Comparison of ENCODE assay signal across 8 cellular contexts in genomic region chr5:43432486-43433365, GRCh38. TPM values are rescaled to one million over a fixed set of nuclear protein-coding genes. Genes with fewer than 3 reads are reported as not detected.
DNase-seq lines count a peak whose midpoint lies in the region; TF ChIP-seq lines count a peak whose summit lies in the region.

No MANE protein-coding gene starts in this region.

- H3K4me1 ChIP-seq in Caco-2 (peaks cover 18% of the 10 kb centered on the region), neural progenitor cell (no peaks in the 10 kb centered on the region)

- no peaks in the 10 kb centered on the region for H4K20me1 ChIP-seq in neural progenitor cell (ENCODE audit: low read depth)

- H3K36me3 Mint-ChIP-seq in Caco-2 (ENCODE audit: insufficient read depth, unreplicated experiment): no peaks in the 10 kb centered on the region
- no peaks in the 10 kb centered on the region for H3K36me3 Mint-ChIP-seq in neural progenitor cell

- CTCF ChIA-PET in Caco-2 (lab: Charles Lee): interaction anchor here (1.0 kb wide), 1 partner anchor 51 kb away, joined by 5 read pairs; the partner anchor contains the start of gene TMEM267

- intact Hi-C loops in Caco-2 (cut with micrococcal nuclease; ENCODE audit: unreplicated experiment): loop anchor here (5.0 kb wide), 1 partner anchor 35 kb away; no protein-coding TSS in a partner anchor

- no peak overlapping the region for H3K9ac ChIP-seq in neural progenitor cell

- H3K27ac ChIP-seq in neural progenitor cell: no peak overlapping the region

- BruUV-seq in Caco-2 (replicated peaks; lab: Mats Ljungman, UMichigan): no TSS peak

- H3K9me3 ChIP-seq in Caco-2 (no peaks in the 10 kb centered on the region), neural progenitor cell (ENCODE audit: low read depth) (no peaks in the 10 kb centered on the region)

- no peak overlapping the region for H3K4me2 ChIP-seq in neural progenitor cell

- H3K4me3 ChIP-seq in Caco-2 (ENCODE audit: low read depth, low read length): no peak overlapping the region
- no peak overlapping the region for H3K4me3 ChIP-seq in epithelial cell of esophagus (ENCODE audit: low read length)
- no peak overlapping the region for H3K4me3 ChIP-seq in neural progenitor cell

- H3K9me3 Mint-ChIP-seq in Caco-2 (ENCODE audit: unreplicated experiment): peaks cover 8% of the 10 kb centered on the region
- no peaks in the 10 kb centered on the region for H3K9me3 Mint-ChIP-seq in neural progenitor cell

- H3K79me2 ChIP-seq in neural progenitor cell (ENCODE audit: low read depth): no peaks in the 10 kb centered on the region

- no peak overlapping the region for H3K4me3 Mint-ChIP-seq in Caco-2 (ENCODE audit: unreplicated experiment)
- H3K4me3 Mint-ChIP-seq in neural progenitor cell: no peak overlapping the region

- H3K27me3 ChIP-seq in Caco-2 (replicated peaks; ENCODE audit: control insufficient read depth, insufficient read depth, low read length) (no peaks in the 10 kb centered on the region), neural progenitor cell (no peaks in the 10 kb centered on the region)

- H3K4me1 Mint-ChIP-seq in Caco-2 (ENCODE audit: low read depth, unreplicated experiment) (peaks cover 28% of the 10 kb centered on the region), neural progenitor cell (peaks cover 7% of the 10 kb centered on the region)

- POLR2A ChIA-PET in Caco-2 (lab: Charles Lee): no interaction called here

- no peak for TF ChIP-seq CTCF in Caco-2 (IDR thresholded peaks at IDR 0.05; ENCODE audit: insufficient read depth in 1 of 2, low read depth in 1 of 2, low read length in 1 of 2, severe bottlenecking in 1 of 2, unreplicated experiment in 1 of 2)
- TF ChIP-seq CTCF in epithelial cell of esophagus (IDR thresholded peaks at IDR 0.05; ENCODE audit: insufficient read depth, low read depth, low read length, missing control alignments): no peak
- no peak for TF ChIP-seq CTCF in neural progenitor cell (IDR thresholded peaks at IDR 0.05)

- H3K36me3 ChIP-seq in Caco-2 (ENCODE audit: control insufficient read depth, insufficient read depth, low read length) (no peaks in the 10 kb centered on the region), neural progenitor cell (no peaks in the 10 kb centered on the region)

- H3F3A ChIP-seq in neural progenitor cell (ENCODE audit: low read depth): no peaks in the 10 kb centered on the region

- no peak overlapping the region for H2AFZ ChIP-seq in neural progenitor cell (replicated peaks)

- H3K27me3 Mint-ChIP-seq in Caco-2 (ENCODE audit: insufficient read depth, unreplicated experiment) (no peaks in the 10 kb centered on the region), neural progenitor cell (ENCODE audit: insufficient read depth, low read depth) (peaks cover 2% of the 10 kb centered on the region)

- H3K27ac Mint-ChIP-seq in Caco-2 (ENCODE audit: unreplicated experiment): no peak overlapping the region
- no peak overlapping the region for H3K27ac Mint-ChIP-seq in neural progenitor cell

- DNase-seq in Caco-2 (peak; percentile 52 to 73), NCI-H2107 treated with DMSO at 0.1 percent for 48 hours (lab: John Stamatoyannopoulos, UW; ENCODE audit: unreplicated experiment) (peak; percentile 77), epithelial cell of esophagus (ENCODE audit: low read depth) (peak; percentile 98), midbrain (lab: John Stamatoyannopoulos, UW) (peak; percentile 18), UCSD-AML1 (lab: John Stamatoyannopoulos, UW; ENCODE audit: unreplicated experiment) (no peak), neural progenitor cell (ENCODE audit: low spot score) (no peak), SK-N-DZ (ENCODE audit: low spot score) (no peak)
- no peak for DNase-seq in activated CD8-positive, alpha-beta memory T cell treated with anti-CD3 and anti-CD28 coated beads, Interleukin-2, amount 50 U/mL, for 4 hours

RNA-seq across cellular contexts. Expression of gene CCL28, which starts 20.5 kb away (rescaled TPM):
- total RNA-seq in Caco-2 (2022) (5.5 and 8.6 TPM in 2 replicates), neural progenitor cell (ENCODE audit: low replicate concordance) (0.06 TPM in 1 of 2 replicates, not detected in the other)
- 0.20 and 0.65 TPM in 2 replicates for polyA plus RNA-seq in SK-N-DZ (2014; cell fraction: cytosol; rRNA removed)
- polyA plus RNA-seq in SK-N-DZ (2014; cell fraction: nucleus; rRNA removed): not detected in 2 replicates

RNA-seq across cellular contexts. Expression of gene TMEM267, which starts 50.9 kb away (rescaled TPM):
- 14.2 and 15.5 TPM in 2 replicates for total RNA-seq in Caco-2 (2022)
- total RNA-seq in neural progenitor cell (ENCODE audit: low replicate concordance): 7.8 and 15.3 TPM in 2 replicates
- 4.8 and 5.1 TPM in 2 replicates for polyA plus RNA-seq in SK-N-DZ (2014; cell fraction: cytosol; rRNA removed)
- polyA plus RNA-seq in SK-N-DZ (2014; cell fraction: nucleus; rRNA removed): 11.5 and 12.8 TPM in 2 replicates

Comparison
In these comparisons a context has a peak if more than half of its experiments do, and no peak if none do; other contexts are left out.
1. DNase-seq: peak in Caco-2 (2 of 2), NCI-H2107 treated with DMSO at 0.1 percent for 48 hours (single experiment), epithelial cell of esophagus (single experiment) and midbrain (single experiment); none in UCSD-AML1 (single experiment), neural progenitor cell (single experiment), SK-N-DZ (single experiment) and activated CD8-positive, alpha-beta memory T cell treated with anti-CD3 and anti-CD28 coated beads, Interleukin-2, amount 50 U/mL, for 4 hours (single experiment).